ENCODE assay signal across 11 cellular contexts in genomic region chr2:191178806-191179514, GRCh38. TPM values are rescaled to one million over a fixed set of nuclear protein-coding genes. Genes with fewer than 3 reads are reported as not detected.
DNase-seq lines count a peak whose midpoint lies in the region; ATAC-seq, FAIRE-seq and TF ChIP-seq lines count a peak whose summit lies in the region.
"Had no signal": no experiment of that assay in that cellular context is flagged by ENCODE, and none has a peak within 500 bp of the region (broad histone marks: within the 10 kb centered on the region; RNA-seq: fewer than 3 reads in every experiment).

No MANE protein-coding gene starts in this region.

- no peak overlapping the region for H3K4me3 ChIP-seq in choroid plexus epithelial cell (ENCODE audit: low read depth, low read length)
- H3K4me3 ChIP-seq in kidney epithelial cell (ENCODE audit: low read depth, low read length): no peak overlapping the region
- H3K4me3 ChIP-seq in thoracic aorta: no peak overlapping the region

- H3K9me3 ChIP-seq in thoracic aorta: no peaks in the 10 kb centered on the region

- peaks cover 4 to 31% of the 10 kb centered on the region in 2 donors for H3K4me1 ChIP-seq in thoracic aorta (ENCODE audit: control insufficient read depth in 1 of 2, low read depth in 2 of 2)

- TF ChIP-seq CTCF in choroid plexus epithelial cell (conservative IDR thresholded peaks at IDR 0.05; ENCODE audit: low read depth, low read length) (no peak), kidney epithelial cell (IDR thresholded peaks at IDR 0.05; ENCODE audit: insufficient read depth, low read length, poor library complexity, severe bottlenecking) (no peak), thoracic aorta (IDR thresholded peaks at IDR 0.05) (no peak)

- no peak for ATAC-seq in thoracic aorta (ENCODE audit: insufficient number of reproducible peaks, low FRiP score, low read depth)
- ATAC-seq in GM19324 (IDR thresholded peaks at IDR 0.05; ENCODE audit: low FRiP score, unreplicated experiment): no peak
- ATAC-seq in GM21367 (IDR thresholded peaks at IDR 0.05; ENCODE audit: unreplicated experiment): no peak
- ATAC-seq: WTC11 had no signal

- H3K27me3 ChIP-seq in kidney epithelial cell (ENCODE audit: control insufficient read depth, insufficient read depth, low read length) (no peaks in the 10 kb centered on the region), thoracic aorta (replicated peaks; ENCODE audit: insufficient read depth) (no peaks in the 10 kb centered on the region)

- no peaks in the 10 kb centered on the region for H3K36me3 ChIP-seq in kidney epithelial cell (ENCODE audit: control insufficient read depth, insufficient read depth, low read length)
- H3K36me3 ChIP-seq in thoracic aorta: no peaks in the 10 kb centered on the region

- FAIRE-seq in HTR-8/SVneo (lab: Jason Lieb, UNC): peak; percentile 49

- DNase-seq in HTR-8/SVneo (ENCODE audit: insufficient read length, low spot score) (no peak), choroid plexus epithelial cell (ENCODE audit: low read depth) (peak; percentile 24), kidney epithelial cell (ENCODE audit: low read depth) (peak; percentile 72), thoracic aorta (ENCODE audit: low spot score) (peak; percentile 11), dedifferentiated amniotic fluid mesenchymal stem cell (ENCODE audit: extremely low spot score) (no peak)
- no peak for DNase-seq in activated CD8-positive, alpha-beta memory T cell treated with anti-CD3 and anti-CD28 coated beads for 24 hours
- DNase-seq: caudate nucleus, glutamatergic neuron had no signal

- H3K27ac ChIP-seq in thoracic aorta: no peak overlapping the region

RNA-seq across cellular contexts. Expression of gene STAT4, which starts 28.2 kb away (rescaled TPM):
- total RNA-seq in kidney epithelial cell: 0.46 and 1.1 TPM in 2 replicates
- total RNA-seq in thoracic aorta: 1 to 10 TPM; 2.7 to 6.6 TPM

Comparison
In these comparisons a context has a peak if more than half of its experiments do, and no peak if none do; other contexts are left out.
1. DNase-seq: peak in choroid plexus epithelial cell (single experiment), kidney epithelial cell (single experiment) and thoracic aorta (single experiment); none in HTR-8/SVneo (single experiment), dedifferentiated amniotic fluid mesenchymal stem cell (single experiment) and activated CD8-positive, alpha-beta memory T cell treated with anti-CD3 and anti-CD28 coated beads for 24 hours (single experiment).